Comparison of ENCODE assay signal across 16 cellular contexts in the genomic region with DNA sequence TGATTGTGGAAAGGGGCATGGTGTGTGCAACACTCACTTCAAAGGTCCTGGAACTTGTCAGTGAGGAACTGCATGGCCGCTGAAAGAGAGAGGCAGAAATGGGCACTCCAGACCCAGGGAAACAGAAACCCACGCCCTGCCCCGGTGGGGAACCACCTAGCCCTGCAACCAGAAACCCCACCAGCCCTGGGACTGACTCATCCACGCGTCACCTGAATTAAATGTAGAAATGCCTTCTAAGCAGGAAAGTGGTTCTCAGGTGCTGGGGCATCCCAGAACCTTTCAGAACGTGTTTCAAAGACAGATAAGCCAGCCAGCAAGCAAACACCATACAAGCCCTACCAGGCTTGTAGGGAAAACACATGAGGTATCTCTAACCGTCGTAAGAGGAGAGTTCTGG. TPM values are rescaled to one million over a fixed set of nuclear protein-coding genes. Genes with fewer than 3 reads are reported as not detected.
DNase-seq lines count a peak whose midpoint lies in the region; ATAC-seq and TF ChIP-seq lines count a peak whose summit lies in the region.
"Not testable (repeated sequence)": the region's sequence is repeated elsewhere in the genome, so short reads cannot be mapped to it uniquely, and the experiment has no call there.
"Had no signal": no experiment of that assay in that cellular context is flagged by ENCODE, and none has a peak within 500 bp of the region (broad histone marks: within the 10 kb centered on the region; RNA-seq: fewer than 3 reads in every experiment).

No MANE protein-coding gene starts in this region.

- not testable (repeated sequence) for BruUV-seq in MCF 10A (replicated peaks; lab: Mats Ljungman, UMichigan)

- not testable (repeated sequence) for H3K4me1 Mint-ChIP-seq in MCF 10A (ENCODE audit: insufficient read depth, unreplicated experiment)
- peaks cover 20 to 24% of the 10 kb centered on the region in 2 donors for H3K4me1 Mint-ChIP-seq in natural killer cell
- peaks cover 43% of the 10 kb centered on the region for H3K4me1 Mint-ChIP-seq in stimulated activated naive CD8-positive, alpha-beta T cell treated with anti-CD3 and anti-CD28 coated beads, Interleukin-15, amount 100 ng/mL, for 72 hours

- peaks cover 30% of the 10 kb centered on the region for H3K27me3 Mint-ChIP-seq in MCF 10A (ENCODE audit: insufficient read depth, unreplicated experiment)
- not testable (repeated sequence) for H3K27me3 Mint-ChIP-seq in natural killer cell (ENCODE audit: low read depth in 2 of 2); stimulated activated naive CD8-positive, alpha-beta T cell treated with anti-CD3 and anti-CD28 coated beads, Interleukin-15, amount 100 ng/mL, for 72 hours

- intact Hi-C loops in MCF 10A (cut with micrococcal nuclease); natural killer cell (cut with micrococcal nuclease): not testable (repeated sequence)

- POLR2A ChIA-PET in MCF 10A (lab: Yijun Ruan, JAX) = not testable (repeated sequence)

- not testable (repeated sequence) for TF ChIP-seq CTCF in MCF 10A (IDR thresholded peaks at IDR 0.05; ENCODE audit: unreplicated experiment); natural killer cell (IDR thresholded peaks at IDR 0.05)

- not testable (repeated sequence) for H3K36me3 Mint-ChIP-seq in MCF 10A (ENCODE audit: insufficient read depth, unreplicated experiment); natural killer cell

- not testable (repeated sequence) for H3K27ac Mint-ChIP-seq in MCF 10A (ENCODE audit: low read depth, unreplicated experiment); stimulated activated naive CD8-positive, alpha-beta T cell treated with anti-CD3 and anti-CD28 coated beads, Interleukin-15, amount 100 ng/mL, for 72 hours
- H3K27ac Mint-ChIP-seq in natural killer cell = peak overlapping the region; percentile 63 to 83

- peak; percentile 10 for DNase-seq in HT1080 (ENCODE audit: low read depth)
- peak; percentile 13 for DNase-seq in activated CD4-positive, CD25-positive, alpha-beta regulatory T cell treated with anti-CD3 and anti-CD28 coated beads, Interleukin-2, amount 50 U/mL, for 16 hours (ENCODE audit: low read depth, low spot score)
- DNase-seq in activated CD8-positive, alpha-beta memory T cell treated with anti-CD3 and anti-CD28 coated beads for 24 hours = peak; percentile 80
- peak; percentile 54 for DNase-seq in activated T-helper 9 cell treated with anti-CD3 and anti-CD28 coated beads, Interleukin-2, amount 50 U/mL, for 16 hours (ENCODE audit: low read depth)
- peak; percentile 34 for DNase-seq in MCF 10A (ENCODE audit: unreplicated experiment)
- not testable (repeated sequence) for DNase-seq in natural killer cell
- peak in 2 of 3 donors; percentile 43 to 55 for DNase-seq in stimulated activated CD4-positive, alpha-beta T cell treated with anti-CD3 and anti-CD28 coated beads, TNF-alpha, amount 100 ng/mL, for 48 hours (ENCODE audit: low read depth in 3 of 3)
- DNase-seq in stimulated activated naive CD8-positive, alpha-beta T cell treated with anti-CD3 and anti-CD28 coated beads, Interleukin-15, amount 100 ng/mL, for 72 hours = peak; percentile 48 to 71

- H3K9me3 Mint-ChIP-seq in MCF 10A (ENCODE audit: unreplicated experiment); natural killer cell; stimulated activated naive CD8-positive, alpha-beta T cell treated with anti-CD3 and anti-CD28 coated beads, Interleukin-15, amount 100 ng/mL, for 72 hours: not testable (repeated sequence)

- CTCF ChIA-PET in MCF 10A (lab: Yijun Ruan, JAX) = not testable (repeated sequence)

- H3K4me3 Mint-ChIP-seq in MCF 10A (ENCODE audit: unreplicated experiment); natural killer cell: not testable (repeated sequence)
- H3K4me3 Mint-ChIP-seq in stimulated activated naive CD8-positive, alpha-beta T cell treated with anti-CD3 and anti-CD28 coated beads, Interleukin-15, amount 100 ng/mL, for 72 hours = peak overlapping the region; percentile 61 to 65

- peak in 2 of 3 donors; percentile 10 to 38 for ATAC-seq in natural killer cell
- ATAC-seq in stimulated activated naive CD8-positive, alpha-beta T cell treated with anti-CD3 and anti-CD28 coated beads, Interleukin-15, amount 100 ng/mL, for 72 hours = peak; percentile 67

RNA-seq across cellular contexts. Expression of a gene that starts 44.9 kb away (rescaled TPM):
- total RNA-seq in HT1080 (2014; rRNA removed; shearing (Covaris generic)) = not detected in 2 replicates
- 0.05 and 0.06 TPM in 2 replicates for polyA plus RNA-seq in HT1080 (2015; cell fraction: cytosol; rRNA removed)
- not detected in 2 replicates for polyA plus RNA-seq in HT1080 (2015; cell fraction: nucleus; rRNA removed)
- total RNA-seq in MCF 10A (2022) (not detected in 2 replicates), natural killer cell (10 to 100 TPM in 2 of 3 donors, 1 to 10 TPM in 1; 8.7 to 15.9 (median 13.7) TPM)
- total RNA-seq: glomerular endothelial cell, stomach had no signal
- polyA plus RNA-seq: AG04450 had no signal

RNA-seq across cellular contexts. Expression of a gene that starts 54.8 kb away (rescaled TPM):
- not detected in 2 replicates for total RNA-seq in HT1080 (2014; rRNA removed; shearing (Covaris generic))
- not detected in 2 replicates for polyA plus RNA-seq in HT1080 (2015; cell fraction: cytosol; rRNA removed)
- polyA plus RNA-seq in HT1080 (2015; cell fraction: nucleus; rRNA removed) = not detected in 2 replicates
- not detected in 2 replicates for total RNA-seq in MCF 10A (2022)
- not detected for total RNA-seq in natural killer cell
- total RNA-seq: cardiac septum, esophagus squamous epithelium, glomerular endothelial cell, left lobe of liver, psoas muscle, stomach, WTC11 had no signal
- polyA plus RNA-seq: AG04450, psoas muscle had no signal
